In genomic region chr17:65078441-65079160, GRCh38 we compare ENCODE assay signal across 1 cellular context.
TF ChIP-seq lines count a peak whose summit lies in the region.

No MANE protein-coding gene starts in this region.

TF ChIP-seq in K562, 482 proteins besides CTCF, POLR2A, EP300 and RAD21:
- TF ChIP-seq ZNF551 (CRISPR knock-in tag; IDR thresholded peaks at IDR 0.05), result no peak
- no peak for TF ChIP-seq FUS (optimal IDR thresholded peaks at IDR 0.05; ENCODE audit: low read depth, low read length)
- no peak for TF ChIP-seq BHLHE40 (IDR thresholded peaks at IDR 0.05; ENCODE audit: low read length)
- no peak for TF ChIP-seq PCBP1 (IDR thresholded peaks at IDR 0.05; ENCODE audit: low read depth, low read length, poor library complexity, severe bottlenecking)
- TF ChIP-seq MEIS2 (IDR thresholded peaks at IDR 0.05; ENCODE audit: partially characterized antibody), result no peak
- no peak for TF ChIP-seq RBFOX2 (IDR thresholded peaks at IDR 0.05; ENCODE audit: low read depth, low read length)
